ENCODE assay signal across 24 cellular contexts in genomic region chr14:88617479-88617878, GRCh38.
"Had no signal": no experiment of that assay in that cellular context is flagged by ENCODE, and none has a peak within 500 bp of the region (broad histone marks: within the 10 kb centered on the region; RNA-seq: fewer than 3 reads in every experiment).

No MANE protein-coding gene starts in this region.

- H3K9me3 ChIP-seq: SJSA1 had no signal

- H3K9ac ChIP-seq: KMS-11 had no signal

- H3K27me3 ChIP-seq: SJSA1 had no signal

- DNase-seq: IMR-90, Kasumi-1, MV-4-11, NCI-H1092, NCI-H1417 treated with DMSO at 0.1 percent for 48 hours, NCI-H146, NCI-H1694 treated with DMSO at 0.1 percent for 48 hours, NCI-H1930, NCI-H2081, NCI-H2171, NCI-H226, NCI-H446, NCI-H510A, NCI-H524 treated with DMSO at 0.1 percent for 48 hours, NCI-H774, PC-3, Right ventricle myocardium superior, SIG-M5 had no signal

- FAIRE-seq: HTR-8/SVneo had no signal

- H3K4me2 ChIP-seq: KMS-11 had no signal

- ATAC-seq: Panc1, PC-3 had no signal

- H3K4me3 ChIP-seq: SJSA1, SK-N-MC had no signal

- H3K27ac ChIP-seq: HL-60, KMS-11, SJSA1, SK-N-MC had no signal
